12 cellular contexts compared by ENCODE assay signal in genomic region chr15:42405876-42406482, GRCh38.
"Had no signal": no experiment of that assay in that cellular context is flagged by ENCODE, and none has a peak within 500 bp of the region (broad histone marks: within the 10 kb centered on the region; RNA-seq: fewer than 3 reads in every experiment).

No MANE protein-coding gene starts in this region.

- FAIRE-seq: pancreas had no signal

- H3K27me3 ChIP-seq: ascending aorta, pancreas had no signal

- H3K4me1 ChIP-seq: ascending aorta, left ventricle myocardium inferior, pancreas had no signal

- H3K27ac ChIP-seq: ascending aorta, coronary artery, epithelial cell of prostate, left ventricle myocardium inferior, pancreas had no signal

- DNase-seq: activated CD4-positive, alpha-beta memory T cell treated with anti-CD3 and anti-CD28 coated beads for 36 hours; activated CD4-positive, CD25-positive, alpha-beta regulatory T cell treated with anti-CD3 and anti-CD28 coated beads, Interleukin-2, amount 50 U/mL, for 72 hours; activated CD8-positive, alpha-beta memory T cell treated with anti-CD3 and anti-CD28 coated beads, Interleukin-2, amount 50 U/mL, for 4 hours; activated naive CD4-positive, alpha-beta T cell; effector memory CD4-positive, alpha-beta T cell; left ventricle myocardium inferior; pancreas had no signal

- H3K9me3 ChIP-seq: ascending aorta, left ventricle myocardium inferior, pancreas had no signal

- H3K4me3 ChIP-seq: ascending aorta, coronary artery, left ventricle myocardium inferior, pancreas, skin epidermis had no signal

- ATAC-seq: stimulated activated effector memory CD8-positive, alpha-beta T cell treated with anti-CD3 and anti-CD28 coated beads, Interleukin-12 subunit alpha, Interleukin-12 subunit beta, amount 100 ng/mL, for 72 hours had no signal

- H3K36me3 ChIP-seq: pancreas had no signal
